Comparison of ENCODE assay signal across 15 cellular contexts in genomic region chr13:109627649-109628048, GRCh38.
"Had no signal": no experiment of that assay in that cellular context is flagged by ENCODE, and none has a peak within 500 bp of the region (broad histone marks: within the 10 kb centered on the region; RNA-seq: fewer than 3 reads in every experiment).

No MANE protein-coding gene starts in this region.

- H3K27ac ChIP-seq: ovary, upper lobe of right lung, WERI-Rb-1 had no signal

- H3K4me1 ChIP-seq: upper lobe of right lung had no signal

- H3K36me3 ChIP-seq: ovary, upper lobe of right lung, WERI-Rb-1 had no signal

- DNase-seq: activated CD4-positive, alpha-beta T cell treated with anti-CD3 and anti-CD28 coated beads for 1 hour; activated CD4-positive, alpha-beta T cell treated with anti-CD3 and anti-CD28 coated beads, Interleukin-2, amount 50 U/mL, for 48 hours; activated naive CD4-positive, alpha-beta T cell; activated naive CD8-positive, alpha-beta T cell treated with anti-CD3 and anti-CD28 coated beads for 36 hours; cerebellar nuclear complex; effector CD4-positive, alpha-beta T cell; mesendoderm; naive thymus-derived CD8-positive, alpha-beta T cell; ovary; stimulated activated naive B cell treated with anti-CD40 and anti-IgM and Interleukin-4, amounts not matched to agents 10 μg/mL and 1 μg/mL and 100 μg/mL, for 72 hours; T-helper 2 cell; upper lobe of right lung; WERI-Rb-1 had no signal

- H3K9me3 ChIP-seq: ovary, upper lobe of right lung had no signal

- ATAC-seq: esophagus mucosa; naive thymus-derived CD8-positive, alpha-beta T cell; sciatic nerve; stimulated activated naive B cell treated with anti-CD40 and anti-IgM and Interleukin-4, amounts not matched to agents 10 μg/mL and 1 μg/mL and 100 μg/mL, for 72 hours had no signal

- H3K4me3 ChIP-seq: ovary, upper lobe of right lung had no signal

- H3K27me3 ChIP-seq: ovary, upper lobe of right lung had no signal
